ENCODE assay signal across 8 cellular contexts in genomic region chr17:49494937-49495841, GRCh38. TPM values are rescaled to one million over a fixed set of nuclear protein-coding genes. Genes with fewer than 3 reads are reported as not detected.
A peak's percentile ranks its signal among the peaks of the same experiment; 100 is the strongest.
DNase-seq lines count a peak whose midpoint lies in the region; ATAC-seq and TF ChIP-seq lines count a peak whose summit lies in the region.

A gene with protein sequence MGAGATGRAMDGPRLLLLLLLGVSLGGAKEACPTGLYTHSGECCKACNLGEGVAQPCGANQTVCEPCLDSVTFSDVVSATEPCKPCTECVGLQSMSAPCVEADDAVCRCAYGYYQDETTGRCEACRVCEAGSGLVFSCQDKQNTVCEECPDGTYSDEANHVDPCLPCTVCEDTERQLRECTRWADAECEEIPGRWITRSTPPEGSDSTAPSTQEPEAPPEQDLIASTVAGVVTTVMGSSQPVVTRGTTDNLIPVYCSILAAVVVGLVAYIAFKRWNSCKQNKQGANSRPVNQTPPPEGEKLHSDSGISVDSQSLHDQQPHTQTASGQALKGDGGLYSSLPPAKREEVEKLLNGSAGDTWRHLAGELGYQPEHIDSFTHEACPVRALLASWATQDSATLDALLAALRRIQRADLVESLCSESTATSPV (plus strand): TSS chr17:49495293. CDS start chr17:49495418, 125 bp downstream.

- no peaks in the 10 kb centered on the region for H3K9me3 ChIP-seq in CD4-positive, alpha-beta T cell (ENCODE audit: control insufficient read depth, low read length)
- H3K9me3 ChIP-seq in thyroid gland = no peaks in the 10 kb centered on the region

- DNase-seq in CD4-positive, alpha-beta T cell = peak in 8 of 10 experiments; percentile 14 to 64 (median 32)
- DNase-seq in NCI-H748 treated with DMSO at 0.1 percent for 48 hours (lab: John Stamatoyannopoulos, UW) = peak; percentile 20
- DNase-seq in activated T-cell treated with anti-CD3 and anti-CD28 coated beads, Interleukin-2, amount 50 U/mL, for 24 hours = peak; percentile 75
- no peak for DNase-seq in fibroblast of the aortic adventitia (ENCODE audit: low read depth)
- DNase-seq in thyroid gland = peak; percentile 14 to 29
- no peak for DNase-seq in NCI-H1048 (lab: John Stamatoyannopoulos, UW)

- POLR2A ChIA-PET in CD4-positive, alpha-beta T cell (lab: Charles Lee) = interaction anchor here (0.5 kb wide), 1 partner anchor 1913 kb away, joined by 4 read pairs; no protein-coding TSS in a partner anchor

- WGBS in thyroid gland, 2 donors = 1 to 4% methylated on average over 25 to 29 of the region's 81 CpGs

- no peaks in the 10 kb centered on the region for H3K36me3 Mint-ChIP-seq in CD4-positive, alpha-beta T cell (ENCODE audit: low read depth)
- no peaks in the 10 kb centered on the region for H3K36me3 Mint-ChIP-seq in activated T-cell treated with anti-CD3 and anti-CD28 coated beads, Interleukin-2, amount 50 U/mL, for 24 hours (ENCODE audit: low read depth)
- no peaks in the 10 kb centered on the region for H3K36me3 Mint-ChIP-seq in nephron (ENCODE audit: low read depth)

- H3K4me1 ChIP-seq in thyroid gland = peaks cover 20 to 36% of the 10 kb centered on the region in 2 donors

- H3K9me3 Mint-ChIP-seq in CD4-positive, alpha-beta T cell = no peaks in the 10 kb centered on the region
- no peaks in the 10 kb centered on the region for H3K9me3 Mint-ChIP-seq in activated T-cell treated with anti-CD3 and anti-CD28 coated beads, Interleukin-2, amount 50 U/mL, for 24 hours
- H3K9me3 Mint-ChIP-seq in nephron = no peaks in the 10 kb centered on the region

- intact Hi-C loops in CD4-positive, alpha-beta T cell (cut with DNase I, micrococcal nuclease) = loop anchor here in 1 of 2 experiments (10.0 kb wide), 2 partner anchors 200 to 290 kb away; partner anchors contain the start of gene KAT7
- intact Hi-C loops in thyroid gland (cut with DNase I) = no loop called here

- no peak within 1 kb of the TSS for H3K27ac Mint-ChIP-seq in CD4-positive, alpha-beta T cell
- H3K27ac Mint-ChIP-seq in activated T-cell treated with anti-CD3 and anti-CD28 coated beads, Interleukin-2, amount 50 U/mL, for 24 hours = no peak within 1 kb of the TSS
- H3K27ac Mint-ChIP-seq in nephron = peak within 1 kb of the TSS in 1 of 3 experiments; percentile 57

- CTCF ChIA-PET in CD4-positive, alpha-beta T cell (lab: Charles Lee) = interaction anchor here (1.5 to 5.4 kb wide), 4 partner anchors 60 to 74 kb away, joined by 3 to 28 read pairs (median 8); no protein-coding TSS in a partner anchor

- H3K4me3 ChIP-seq in fibroblast of the aortic adventitia (ENCODE audit: low read depth, low read length) (peak within 1 kb of the TSS; percentile 42), thyroid gland (replicated peaks in 1 of 3) (peak within 1 kb of the TSS in 2 of 3 donors; percentile 13 to 37)

- TF ChIP-seq POLR2A in thyroid gland (IDR thresholded peaks at IDR 0.05) = peak in 1 of 2 donors; percentile 35

- peak within 1 kb of the TSS; percentile 83 for H3K4me3 Mint-ChIP-seq in CD4-positive, alpha-beta T cell
- peak within 1 kb of the TSS; percentile 68 for H3K4me3 Mint-ChIP-seq in activated T-cell treated with anti-CD3 and anti-CD28 coated beads, Interleukin-2, amount 50 U/mL, for 24 hours
- peak within 1 kb of the TSS; percentile 93 to 96 (median 93) for H3K4me3 Mint-ChIP-seq in nephron

- peaks cover 35% of the 10 kb centered on the region for H3K4me1 Mint-ChIP-seq in CD4-positive, alpha-beta T cell (ENCODE audit: low read depth)
- peaks cover 28% of the 10 kb centered on the region for H3K4me1 Mint-ChIP-seq in activated T-cell treated with anti-CD3 and anti-CD28 coated beads, Interleukin-2, amount 50 U/mL, for 24 hours (ENCODE audit: low read depth)
- H3K4me1 Mint-ChIP-seq in nephron = peaks cover 41% of the 10 kb centered on the region

- H3K27me3 Mint-ChIP-seq in CD4-positive, alpha-beta T cell = peaks cover 52% of the 10 kb centered on the region
- H3K27me3 Mint-ChIP-seq in activated T-cell treated with anti-CD3 and anti-CD28 coated beads, Interleukin-2, amount 50 U/mL, for 24 hours = peaks cover 56% of the 10 kb centered on the region
- H3K27me3 Mint-ChIP-seq in nephron (ENCODE audit: low read depth) = peaks cover 72% of the 10 kb centered on the region

- ATAC-seq in CD4-positive, alpha-beta T cell (ENCODE audit: poor library complexity) = peak; percentile 46
- peak; percentile 44 for ATAC-seq in GM21825 (IDR thresholded peaks at IDR 0.05; ENCODE audit: unreplicated experiment)

- no peak for TF ChIP-seq CTCF in CD4-positive, alpha-beta T cell (IDR thresholded peaks at IDR 0.05)
- TF ChIP-seq CTCF in fibroblast of the aortic adventitia (IDR thresholded peaks at IDR 0.05; ENCODE audit: insufficient read depth, low read length) (no peak), nephron (IDR thresholded peaks at IDR 0.05; ENCODE audit: unreplicated experiment in 3 of 3) (no peak), thyroid gland (IDR thresholded peaks at IDR 0.05) (peak in 1 of 6 experiments; percentile 8)

- H3K27ac ChIP-seq in CD4-positive, alpha-beta T cell (ENCODE audit: low read depth, low read length) = no peak within 1 kb of the TSS
- H3K27ac ChIP-seq in thyroid gland = peak within 1 kb of the TSS in 1 of 3 donors; percentile 18

- H3K27me3 ChIP-seq in CD4-positive, alpha-beta T cell (ENCODE audit: control insufficient read depth, insufficient read depth, low read length) = peaks cover 39% of the 10 kb centered on the region
- peaks cover 19% of the 10 kb centered on the region for H3K27me3 ChIP-seq in thyroid gland

- H3K36me3 ChIP-seq in thyroid gland = no peaks in the 10 kb centered on the region

RNA-seq across cellular contexts. Expression of the gene that starts here (rescaled TPM):
- total RNA-seq in CD4-positive, alpha-beta T cell = under 1 TPM; 0.11 to 0.22 TPM
- 3.3 TPM in 1 of 2 replicates, not detected in the other for total RNA-seq in fibroblast of the aortic adventitia (ENCODE audit: low replicate concordance)
- 10 to 100 TPM; 14.5 to 34.0 (median 21.1) TPM for total RNA-seq in thyroid gland

Comparison
In these comparisons a context has a peak if more than half of its experiments do, and no peak if none do; other contexts are left out.
1. Peak in DNase-seq and ATAC-seq in CD4-positive, alpha-beta T cell; RNA of the gene not detected or under 1 TPM.
2. DNase-seq: peak in NCI-H748 treated with DMSO at 0.1 percent for 48 hours (single experiment), activated T-cell treated with anti-CD3 and anti-CD28 coated beads, Interleukin-2, amount 50 U/mL, for 24 hours (single experiment) and thyroid gland (2 of 2); none in fibroblast of the aortic adventitia (single experiment) and NCI-H1048 (single experiment).
3. Peak in every context shown above with its lines, with median percentiles within 50 percentile points of each other: H3K4me3 Mint-ChIP-seq.